In genomic region chr1:180270767-180271639, GRCh38 we compare ENCODE assay signal across 13 cellular contexts. TPM values are rescaled to one million over a fixed set of nuclear protein-coding genes. Genes with fewer than 3 reads are reported as not detected.
DNase-seq lines count a peak whose midpoint lies in the region; ATAC-seq, FAIRE-seq and TF ChIP-seq lines count a peak whose summit lies in the region.
"Had no signal": no experiment of that assay in that cellular context is flagged by ENCODE, and none has a peak within 500 bp of the region (broad histone marks: within the 10 kb centered on the region; RNA-seq: fewer than 3 reads in every experiment).

No MANE protein-coding gene starts in this region.

- no peaks in the 10 kb centered on the region for H3K9me3 Mint-ChIP-seq in natural killer cell
- H3K9me3 Mint-ChIP-seq: activated CD4-positive, alpha-beta T cell treated with anti-CD3 and anti-CD28 coated beads, Interleukin-2, amount 10 ng/mL, durations not matched to agents 24 days and 14 days had no signal

- H3K4me3 Mint-ChIP-seq in T-helper 17 cell (no peak overlapping the region), natural killer cell (no peak overlapping the region)
- H3K4me3 Mint-ChIP-seq: activated CD4-positive, alpha-beta T cell treated with anti-CD3 and anti-CD28 coated beads, Interleukin-2, amount 10 ng/mL, durations not matched to agents 24 days and 14 days had no signal

- H3K27ac ChIP-seq in HEK293 (ENCODE audit: extremely low read depth, low read depth, low read length), result no peak overlapping the region
- H3K27ac ChIP-seq in pancreas, result no peak overlapping the region
- H3K27ac ChIP-seq: PC-9 had no signal

- CTCF ChIA-PET in HEK293 (lab: Yijun Ruan, JAX), result interaction anchor here (0.6 to 2.8 kb wide), 4 partner anchors 9 to 403 kb away, joined by 3 to 13 read pairs (median 3); no protein-coding TSS in a partner anchor

- no peak for TF ChIP-seq CTCF in HEK293 (tag by site-specific recombination; IDR thresholded peaks at IDR 0.05)
- TF ChIP-seq CTCF in foreskin fibroblast (IDR thresholded peaks at IDR 0.05; ENCODE audit: low read depth, low read length), result no peak
- TF ChIP-seq CTCF in pancreas (IDR thresholded peaks at IDR 0.05), result no peak
- TF ChIP-seq CTCF in natural killer cell (IDR thresholded peaks at IDR 0.05), result no peak

- intact Hi-C loops in pancreas (cut with DNase I), result no loop called here
- intact Hi-C loops in natural killer cell (cut with micrococcal nuclease), result no loop called here

- H3K36me3 Mint-ChIP-seq in T-helper 17 cell (ENCODE audit: low read depth) (peaks cover 2% of the 10 kb centered on the region), natural killer cell (no peaks in the 10 kb centered on the region)

- H3K27me3 ChIP-seq in pancreas, result no peaks in the 10 kb centered on the region

- FAIRE-seq in pancreas (lab: Jason Lieb, UNC), result no peak

- H3K4me3 ChIP-seq in HEK293 (ENCODE audit: low read depth, low read length), result no peak overlapping the region
- no peak overlapping the region for H3K4me3 ChIP-seq in foreskin fibroblast (ENCODE audit: low read depth in 1 of 2, low read length in 2 of 2)
- no peak overlapping the region for H3K4me3 ChIP-seq in pancreas
- H3K4me3 ChIP-seq: PC-9 had no signal

- WGBS in pancreas, 2 donors, result 48 to 58% methylated on average over 18 of the region's 18 CpGs

- DNase-seq in T-helper 17 cell, result no peak
- peak; percentile 31 to 62 for DNase-seq in foreskin fibroblast
- DNase-seq in pancreas, result peak in 3 of 6 donors; percentile 49 to 58 (median 56)
- DNase-seq in T-helper 1 cell, result no peak
- no peak for DNase-seq in medulla oblongata (ENCODE audit: extremely low spot score)
- no peak for DNase-seq in natural killer cell
- DNase-seq: activated CD4-positive, alpha-beta T cell treated with anti-CD3 and anti-CD28 coated beads, Interleukin-2, amount 10 ng/mL, durations not matched to agents 24 days and 14 days; hippocampal formation; PC-9; stimulated activated naive CD4-positive, alpha-beta T cell treated with Interleukin-2 at 50 U/mL for 16 hours had no signal

- no peaks in the 10 kb centered on the region for H3K4me1 Mint-ChIP-seq in T-helper 17 cell
- no peaks in the 10 kb centered on the region for H3K4me1 Mint-ChIP-seq in natural killer cell
- H3K4me1 Mint-ChIP-seq: activated CD4-positive, alpha-beta T cell treated with anti-CD3 and anti-CD28 coated beads, Interleukin-2, amount 10 ng/mL, durations not matched to agents 24 days and 14 days had no signal

- H3K27ac Mint-ChIP-seq in T-helper 17 cell (peak overlapping the region; percentile 34), natural killer cell (peak overlapping the region in 1 of 2 donors; percentile 47)
- H3K27ac Mint-ChIP-seq: activated CD4-positive, alpha-beta T cell treated with anti-CD3 and anti-CD28 coated beads, Interleukin-2, amount 10 ng/mL, durations not matched to agents 24 days and 14 days had no signal

- POLR2A ChIA-PET in HEK293 (lab: Yijun Ruan, JAX), result no interaction called here

- peaks cover 0 to 44% of the 10 kb centered on the region in 2 experiments; a peak in 1 of 3 replicates for H3K36me3 ChIP-seq in HEK293 (ENCODE audit: control insufficient read depth in 2 of 2, insufficient read depth in 1 of 2, low read length in 2 of 2)
- H3K36me3 ChIP-seq in pancreas, result no peaks in the 10 kb centered on the region

- ATAC-seq in T-helper 17 cell, result no peak
- peak; percentile 46 to 80 (median 78) for ATAC-seq in pancreas
- no peak for ATAC-seq in HG03460 (IDR thresholded peaks at IDR 0.05; ENCODE audit: unreplicated experiment)
- ATAC-seq in natural killer cell, result no peak

- H3K27me3 Mint-ChIP-seq in T-helper 17 cell (no peaks in the 10 kb centered on the region), natural killer cell (ENCODE audit: low read depth in 2 of 2) (no peaks in the 10 kb centered on the region)
- H3K27me3 Mint-ChIP-seq: activated CD4-positive, alpha-beta T cell treated with anti-CD3 and anti-CD28 coated beads, Interleukin-2, amount 10 ng/mL, durations not matched to agents 24 days and 14 days had no signal

- H3K9me3 ChIP-seq in HEK293 (ENCODE audit: control insufficient read depth, insufficient read depth, low read depth, low read length) (no peaks in the 10 kb centered on the region), T-helper 17 cell (ENCODE audit: control insufficient read depth, low read length, poor library complexity, severe bottlenecking) (no peaks in the 10 kb centered on the region), pancreas (no peaks in the 10 kb centered on the region)

- H3K4me1 ChIP-seq in HEK293 (ENCODE audit: control insufficient read depth, insufficient read depth, low read length) (no peaks in the 10 kb centered on the region), pancreas (peaks cover 0 to 9% (median 0%) of the 10 kb centered on the region in 3 donors)

TF ChIP-seq in HEK293, 187 proteins besides CTCF, POLR2A, EP300 and RAD21:
- TF ChIP-seq ZFHX2 (tag by site-specific recombination; conservative IDR thresholded peaks at IDR 0.05) (0 out of 2 replicates have a peak, but pooled peaks have one; percentile 21), ZNF585B (tag by site-specific recombination; IDR thresholded peaks at IDR 0.05) (no peak), ELK4 (IDR thresholded peaks at IDR 0.05; ENCODE audit: borderline replicate concordance, low read depth, low read length) (no peak), PBX3 (CRISPR knock-in tag; IDR thresholded peaks at IDR 0.05) (no peak), ZSCAN30 (tag by site-specific recombination; IDR thresholded peaks at IDR 0.05) (no peak), ZNF610 (tag by site-specific recombination; IDR thresholded peaks at IDR 0.05; ENCODE audit: borderline replicate concordance) (no peak)
- TF ChIP-seq, protein P1, sequence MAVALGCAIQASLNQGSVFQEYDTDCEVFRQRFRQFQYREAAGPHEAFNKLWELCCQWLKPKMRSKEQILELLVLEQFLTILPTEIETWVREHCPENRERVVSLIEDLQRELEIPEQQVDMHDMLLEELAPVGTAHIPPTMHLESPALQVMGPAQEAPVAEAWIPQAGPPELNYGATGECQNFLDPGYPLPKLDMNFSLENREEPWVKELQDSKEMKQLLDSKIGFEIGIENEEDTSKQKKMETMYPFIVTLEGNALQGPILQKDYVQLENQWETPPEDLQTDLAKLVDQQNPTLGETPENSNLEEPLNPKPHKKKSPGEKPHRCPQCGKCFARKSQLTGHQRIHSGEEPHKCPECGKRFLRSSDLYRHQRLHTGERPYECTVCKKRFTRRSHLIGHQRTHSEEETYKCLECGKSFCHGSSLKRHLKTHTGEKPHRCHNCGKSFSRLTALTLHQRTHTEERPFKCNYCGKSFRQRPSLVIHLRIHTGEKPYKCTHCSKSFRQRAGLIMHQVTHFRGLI (tag by site-specific recombination; IDR thresholded peaks at IDR 0.05), result 0 out of 2 replicates have a peak, but pooled peaks have one; percentile 19

RNA-seq across cellular contexts. Expression of gene LHX4, which starts 40.9 kb away (rescaled TPM):
- total RNA-seq in T-helper 17 cell (not detected), pancreas (under 1 TPM in 3 of 6 donors, not detected in 3; 0.03 to 0.12 (median 0.12) TPM), natural killer cell (under 1 TPM in 1 of 3 donors, not detected in 2; 0.08 TPM)
- under 1 TPM; 0.04 to 0.19 TPM for polyA plus RNA-seq in pancreas
- total RNA-seq: activated CD4-positive, alpha-beta T cell treated with anti-CD3 and anti-CD28 coated beads, Interleukin-2, amount 10 ng/mL, durations not matched to agents 24 days and 14 days; skeletal muscle tissue had no signal

Comparison
In these comparisons a context has a peak if more than half of its experiments do, and no peak if none do; other contexts are left out.
1. ATAC-seq: peak in pancreas (4 of 4); none in T-helper 17 cell (single experiment), HG03460 (single experiment) and natural killer cell (0 of 3).
2. DNase-seq: peak in foreskin fibroblast (2 of 2); none in T-helper 17 cell (0 of 3), T-helper 1 cell (0 of 5), medulla oblongata (single experiment) and natural killer cell (single experiment).